8 cellular contexts compared by ENCODE assay signal in the genomic region with DNA sequence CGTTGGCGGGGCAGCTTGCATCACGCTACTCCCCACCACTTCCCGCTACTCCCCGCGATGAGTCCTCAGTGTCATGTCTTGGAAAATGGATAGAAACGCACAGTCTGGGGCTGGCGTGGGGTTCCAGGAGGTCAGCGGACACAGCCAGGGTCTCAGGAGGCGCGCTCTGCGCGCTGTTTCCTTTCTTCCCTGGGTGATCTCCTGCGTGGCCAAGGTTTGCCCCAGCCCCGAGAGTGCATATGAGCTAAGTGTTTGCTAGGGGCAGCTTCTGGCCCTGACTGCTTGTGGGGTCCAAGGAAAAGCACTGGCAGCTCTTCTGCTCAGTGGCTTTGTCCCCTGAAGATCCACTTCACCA. TPM values are rescaled to one million over a fixed set of nuclear protein-coding genes. Genes with fewer than 3 reads are reported as not detected.
DNase-seq lines count a peak whose midpoint lies in the region; ATAC-seq and TF ChIP-seq lines count a peak whose summit lies in the region.

No MANE protein-coding gene starts in this region.

- H3K27me3 ChIP-seq in RWPE2 (ENCODE audit: insufficient read depth, poor library complexity, severe bottlenecking) (no peaks in the 10 kb centered on the region), esophagus muscularis mucosa (no peaks in the 10 kb centered on the region), parathyroid adenoma (ENCODE audit: control insufficient read depth, insufficient read depth, low read length) (no peaks in the 10 kb centered on the region)

- no peak overlapping the region for H3K9ac ChIP-seq in parathyroid adenoma

- TF ChIP-seq CTCF in GM10248 (IDR thresholded peaks at IDR 0.05; ENCODE audit: control extremely low read depth, extremely low read depth, low read depth, missing control alignments) (no peak), RWPE2 (IDR thresholded peaks at IDR 0.05; ENCODE audit: poor library complexity, severe bottlenecking) (no peak), esophagus muscularis mucosa (IDR thresholded peaks at IDR 0.05) (no peak), parathyroid adenoma (IDR thresholded peaks at IDR 0.05) (no peak)

- WGBS in esophagus muscularis mucosa: 76% methylated on average over 15 of the region's 15 CpGs

- DNase-seq in GM10248 (ENCODE audit: extremely low spot score) (peak; percentile 19), RWPE2 (ENCODE audit: low spot score) (no peak), esophagus muscularis mucosa (ENCODE audit: extremely low spot score) (peak; percentile 91), NCI-H2171 (lab: John Stamatoyannopoulos, UW) (no peak), retina (no peak), HCEC 1CT (no peak), DMS79 treated with DMSO at 0.1 percent for 48 hours (lab: John Stamatoyannopoulos, UW) (no peak)

- no peak; the same call in 2 of the 3 replicates for ATAC-seq in RWPE2 (ENCODE audit: low read depth)

- intact Hi-C loops in esophagus muscularis mucosa (cut with DNase I): loop anchor here (2.0 to 10.0 kb wide), 4 partner anchors 143 to 416 kb away; no protein-coding TSS in a partner anchor

- no peaks in the 10 kb centered on the region for H3K4me1 ChIP-seq in RWPE2 (ENCODE audit: insufficient read depth, poor library complexity, severe bottlenecking)
- H3K4me1 ChIP-seq in esophagus muscularis mucosa: peaks cover 45 to 89% (median 61%) of the 10 kb centered on the region in 4 donors
- peaks cover 7% of the 10 kb centered on the region for H3K4me1 ChIP-seq in parathyroid adenoma

- H3K4me2 ChIP-seq in parathyroid adenoma (ENCODE audit: low read length): peak overlapping the region; percentile 77

- POLR2A ChIA-PET in GM10248 (lab: Yijun Ruan, JAX): no interaction called here

- H3K9me3 ChIP-seq in RWPE2 (ENCODE audit: severe bottlenecking) (no peaks in the 10 kb centered on the region), esophagus muscularis mucosa (no peaks in the 10 kb centered on the region), parathyroid adenoma (ENCODE audit: control insufficient read depth, low read length) (no peaks in the 10 kb centered on the region)

- H3K4me3 ChIP-seq in RWPE2 (ENCODE audit: severe bottlenecking) (peak overlapping the region; percentile 50), esophagus muscularis mucosa (peak overlapping the region; percentile 56 to 70 (median 67)), parathyroid adenoma (ENCODE audit: low read depth, low read length) (peak overlapping the region; percentile 59)

- CTCF ChIA-PET in GM10248 (lab: Yijun Ruan, JAX): interaction anchor here (0.7 to 1.3 kb wide), 6 partner anchors 10 to 976 kb away, joined by 3 to 6 read pairs (median 3); no protein-coding TSS in a partner anchor

- no peaks in the 10 kb centered on the region for H3K36me3 ChIP-seq in RWPE2 (ENCODE audit: low read depth)
- H3K36me3 ChIP-seq in esophagus muscularis mucosa: no peaks in the 10 kb centered on the region
- no peaks in the 10 kb centered on the region for H3K36me3 ChIP-seq in parathyroid adenoma (ENCODE audit: control insufficient read depth, insufficient read depth, low read length)

- H2AFZ ChIP-seq in parathyroid adenoma: peak overlapping the region; percentile 93

- no peak for TF ChIP-seq POLR2A in esophagus muscularis mucosa (IDR thresholded peaks at IDR 0.05; ENCODE audit: low read depth)

- no peak for TF ChIP-seq EP300 in esophagus muscularis mucosa (IDR thresholded peaks at IDR 0.05)

- H3K27ac ChIP-seq in RWPE2 (ENCODE audit: poor library complexity, severe bottlenecking) (no peak overlapping the region), esophagus muscularis mucosa (replicated peaks in 1 of 4) (peak overlapping the region; percentile 2 to 81 (median 66)), parathyroid adenoma (no peak overlapping the region)

- H3K79me2 ChIP-seq in parathyroid adenoma: peaks cover 14% of the 10 kb centered on the region

RNA-seq across cellular contexts. Expression of a gene that starts 2.7 kb away (rescaled TPM):
- total RNA-seq in esophagus muscularis mucosa: 10 to 100 TPM; 17.4 to 62.2 (median 38.5) TPM

Comparison
In these comparisons a context has a peak if more than half of its experiments do, and no peak if none do; other contexts are left out.
1. DNase-seq: peak in GM10248 (single experiment) and esophagus muscularis mucosa (single experiment); none in RWPE2 (single experiment), NCI-H2171 (single experiment), retina (single experiment), HCEC 1CT (single experiment) and DMS79 treated with DMSO at 0.1 percent for 48 hours (single experiment).
2. H3K27ac ChIP-seq: peak in esophagus muscularis mucosa (4 of 4); none in RWPE2 (single experiment) and parathyroid adenoma (single experiment).
3. Peak in every context shown above with its lines, with median percentiles within 50 percentile points of each other: H3K4me3 ChIP-seq.